In genomic region chr19:42135836-42136235, GRCh38 we compare ENCODE assay signal across 21 cellular contexts. TPM values are rescaled to one million over a fixed set of nuclear protein-coding genes. Genes with fewer than 3 reads are reported as not detected.
DNase-seq lines count a peak whose midpoint lies in the region; ATAC-seq and TF ChIP-seq lines count a peak whose summit lies in the region.
"Had no signal": no experiment of that assay in that cellular context is flagged by ENCODE, and none has a peak within 500 bp of the region (broad histone marks: within the 10 kb centered on the region; RNA-seq: fewer than 3 reads in every experiment).

No MANE protein-coding gene starts in this region.

- H3K4me1 Mint-ChIP-seq in CD4-positive, alpha-beta T cell (ENCODE audit: low read depth): peaks cover 48% of the 10 kb centered on the region
- peaks cover 44 to 48% (median 46%) of the 10 kb centered on the region in 3 donors for H3K4me1 Mint-ChIP-seq in T-cell

- H3K27ac Mint-ChIP-seq in CD4-positive, alpha-beta T cell: peak overlapping the region; percentile 16
- H3K27ac Mint-ChIP-seq in T-cell: peak overlapping the region; percentile 34 to 52
- H3K27ac Mint-ChIP-seq: activated CD4-positive, alpha-beta memory T cell treated with anti-CD3 and anti-CD28 coated beads for 36 hours had no signal

- no peak for ATAC-seq in CD4-positive, alpha-beta T cell (ENCODE audit: poor library complexity)
- ATAC-seq in T-cell (replicated peaks in 1 of 4): no peak
- no peak for ATAC-seq in GM19035 (IDR thresholded peaks at IDR 0.05; ENCODE audit: unreplicated experiment)
- no peak for ATAC-seq in left lobe of liver

- H3K9me3 ChIP-seq in CD4-positive, alpha-beta T cell (ENCODE audit: control insufficient read depth, low read length): no peaks in the 10 kb centered on the region
- H3K9me3 ChIP-seq: esophagus squamous epithelium, right atrium auricular region, uterus had no signal

- POLR2A ChIA-PET in CD4-positive, alpha-beta T cell (lab: Charles Lee): interaction anchor here (1.4 kb wide), 1 partner anchor 144 kb away, joined by 4 read pairs; no protein-coding TSS in a partner anchor
- POLR2A ChIA-PET in T-cell (lab: Charles Lee): interaction anchor here in 1 of 2 donors (0.6 to 0.7 kb wide), 2 partner anchors 18 to 53 kb away, joined by 3 to 10 read pairs; no protein-coding TSS in a partner anchor

- intact Hi-C loops in CD4-positive, alpha-beta T cell (cut with DNase I, micrococcal nuclease): loop anchor here in 1 of 2 experiments (1.0 kb wide), 1 partner anchor 37 kb away; no protein-coding TSS in a partner anchor

- H3K27ac ChIP-seq in CD4-positive, alpha-beta T cell (ENCODE audit: low read depth, low read length): no peak overlapping the region
- H3K27ac ChIP-seq: 22Rv1, esophagus squamous epithelium, right atrium auricular region, uterus, VCaP had no signal

- no peaks in the 10 kb centered on the region for H3K27me3 Mint-ChIP-seq in CD4-positive, alpha-beta T cell
- no peaks in the 10 kb centered on the region for H3K27me3 Mint-ChIP-seq in T-cell
- H3K27me3 Mint-ChIP-seq: activated CD4-positive, alpha-beta memory T cell treated with anti-CD3 and anti-CD28 coated beads for 36 hours had no signal

- no peaks in the 10 kb centered on the region for H3K27me3 ChIP-seq in CD4-positive, alpha-beta T cell (ENCODE audit: control insufficient read depth, insufficient read depth, low read length)

- DNase-seq in DMS153 (lab: John Stamatoyannopoulos, UW) (peak; percentile 22), DMS153 treated with DMSO at 0.1 percent for 48 hours (lab: John Stamatoyannopoulos, UW; ENCODE audit: unreplicated experiment) (no peak), MV-4-11 (lab: John Stamatoyannopoulos, UW) (peak; percentile 69), T-cell (no peak), left lobe of liver (ENCODE audit: low spot score) (no peak), T-helper 1 cell (no peak)
- DNase-seq in CD4-positive, alpha-beta T cell: no peak
- DNase-seq: activated CD4-positive, alpha-beta memory T cell treated with anti-CD3 and anti-CD28 coated beads for 36 hours; activated T-cell treated with anti-CD3 and anti-CD28 coated beads, Interleukin-2, amount 50 U/mL, for 1 hour; esophagus squamous epithelium; mesenchymal stem cell; NCI-H187 treated with DMSO at 0.1 percent for 48 hours; NCI-H524; substantia nigra; uterus had no signal

- TF ChIP-seq CTCF in CD4-positive, alpha-beta T cell (IDR thresholded peaks at IDR 0.05): no peak

- CTCF ChIA-PET in CD4-positive, alpha-beta T cell (lab: Charles Lee): no interaction called here
- CTCF ChIA-PET in T-cell (lab: Charles Lee): no interaction called here

- no peaks in the 10 kb centered on the region for H3K9me3 Mint-ChIP-seq in CD4-positive, alpha-beta T cell
- no peaks in the 10 kb centered on the region for H3K9me3 Mint-ChIP-seq in T-cell
- H3K9me3 Mint-ChIP-seq: activated CD4-positive, alpha-beta memory T cell treated with anti-CD3 and anti-CD28 coated beads for 36 hours had no signal

- peak overlapping the region; percentile 5 for H3K4me3 Mint-ChIP-seq in CD4-positive, alpha-beta T cell
- no peak overlapping the region for H3K4me3 Mint-ChIP-seq in T-cell
- H3K4me3 Mint-ChIP-seq: activated CD4-positive, alpha-beta memory T cell treated with anti-CD3 and anti-CD28 coated beads for 36 hours; brain had no signal

- H3K36me3 Mint-ChIP-seq in CD4-positive, alpha-beta T cell (ENCODE audit: low read depth): peaks cover 25% of the 10 kb centered on the region
- peaks cover 19% of the 10 kb centered on the region for H3K36me3 Mint-ChIP-seq in T-cell
- H3K36me3 Mint-ChIP-seq: activated CD4-positive, alpha-beta memory T cell treated with anti-CD3 and anti-CD28 coated beads for 36 hours; brain had no signal

RNA-seq across cellular contexts. Expression of gene POU2F2, which starts 3.6 kb away (rescaled TPM):
- total RNA-seq in CD4-positive, alpha-beta T cell: 10 to 100 TPM; 18.6 to 19.9 TPM
- 10 to 100 TPM; 27.9 to 71.7 (median 59.5) TPM for total RNA-seq in T-cell
- total RNA-seq in left lobe of liver: 0.83 TPM
- total RNA-seq: G401 had no signal

RNA-seq across cellular contexts. Expression of gene ZNF574, which starts 59.9 kb away (rescaled TPM):
- 10 to 100 TPM; 21.5 to 24.0 TPM for total RNA-seq in CD4-positive, alpha-beta T cell
- total RNA-seq in T-cell: 10 to 100 TPM; 18.4 to 27.4 (median 26.6) TPM
- 5.4 TPM for total RNA-seq in left lobe of liver

Comparison
In these comparisons a context has a peak if more than half of its experiments do, and no peak if none do; other contexts are left out.
1. DNase-seq: peak in DMS153 (single experiment) and MV-4-11 (single experiment); none in DMS153 treated with DMSO at 0.1 percent for 48 hours (single experiment), CD4-positive, alpha-beta T cell (0 of 10), T-cell (0 of 34), left lobe of liver (single experiment) and T-helper 1 cell (0 of 5).
2. RNA of gene POU2F2, which starts 3.6 kb away (total RNA-seq): 27.9 to 71.7 TPM in T-cell and 18.6 to 19.9 TPM in CD4-positive, alpha-beta T cell; 0.83 TPM in left lobe of liver (single experiment); every median in the first group is over 10 times any median in the second.